12 cellular contexts compared by ENCODE assay signal in the genomic region with DNA sequence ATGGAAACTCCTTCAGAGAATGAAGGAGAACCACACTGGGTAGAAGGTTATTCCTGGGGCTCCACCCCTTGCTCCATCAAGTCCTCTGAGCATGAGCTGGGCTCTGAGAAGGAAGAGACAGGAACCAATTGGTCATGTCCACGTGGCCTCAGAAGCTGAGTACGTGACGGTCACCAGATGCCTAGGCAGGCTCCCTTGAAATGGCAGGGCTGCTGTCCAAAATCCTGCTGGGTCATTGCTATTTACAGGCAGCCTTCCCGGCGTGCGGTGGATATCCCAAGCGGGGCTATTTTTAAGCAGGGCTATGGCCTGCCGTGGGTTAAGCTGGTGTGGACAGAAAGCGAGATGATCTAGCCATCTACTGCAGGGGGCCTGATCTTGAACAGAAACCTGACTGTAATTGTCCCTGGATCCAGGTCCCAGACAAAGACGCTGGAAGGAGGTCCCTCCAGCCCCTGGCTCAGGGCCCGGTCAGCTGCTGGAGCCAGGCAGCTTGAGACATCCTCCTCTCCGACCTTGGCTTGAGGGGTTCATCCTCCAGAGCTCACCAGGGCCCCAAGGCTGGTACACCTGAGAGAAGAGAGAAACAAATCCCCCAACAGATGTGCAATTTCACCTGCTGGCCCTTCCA. TPM values are rescaled to one million over a fixed set of nuclear protein-coding genes. Genes with fewer than 3 reads are reported as not detected.
DNase-seq lines count a peak whose midpoint lies in the region; ATAC-seq and TF ChIP-seq lines count a peak whose summit lies in the region.
"Had no signal": no experiment of that assay in that cellular context is flagged by ENCODE, and none has a peak within 500 bp of the region (broad histone marks: within the 10 kb centered on the region; RNA-seq: fewer than 3 reads in every experiment).

No MANE protein-coding gene starts in this region.

- no peaks in the 10 kb centered on the region for H3K9me2 ChIP-seq in SK-N-SH

- in situ Hi-C loops in transverse colon (cut with MboI; ENCODE audit: low pct_ligation_motif_present in 1 of 4, low pct_unique_long_range_greater_than_20kb in 1 of 4, low sequenced_read_pairs in 3 of 4) = no loop called here

- no peak overlapping the region for H3K9ac ChIP-seq in NT2/D1 (ENCODE audit: insufficient read length, low read depth)
- H3K9ac ChIP-seq in SK-N-SH = no peak overlapping the region

- peaks cover 3% of the 10 kb centered on the region for H3K4me1 ChIP-seq in NT2/D1 (ENCODE audit: insufficient read depth, insufficient read length)
- peaks cover 0 to 13% (median 0%) of the 10 kb centered on the region in 4 donors for H3K4me1 ChIP-seq in transverse colon
- H3K4me1 ChIP-seq in SK-N-SH (ENCODE audit: control insufficient read depth in 1 of 2, insufficient read depth in 2 of 2, low read depth in 1 of 2, low read length in 1 of 2) = peaks cover 0 to 3% of the 10 kb centered on the region in 2 experiments; a peak in 1 of 4 replicates

- no peaks in the 10 kb centered on the region for H3K27me3 ChIP-seq in NT2/D1 (ENCODE audit: insufficient read depth, insufficient read length)
- no peaks in the 10 kb centered on the region for H3K27me3 ChIP-seq in transverse colon
- H3K27me3 ChIP-seq in SK-N-SH (ENCODE audit: insufficient read depth) = no peaks in the 10 kb centered on the region

- TF ChIP-seq EP300 in transverse colon (IDR thresholded peaks at IDR 0.05; ENCODE audit: low read depth) = no peak
- TF ChIP-seq EP300 in SK-N-SH (IDR thresholded peaks at IDR 0.05; ENCODE audit: borderline replicate concordance in 1 of 2, low read depth in 1 of 2, low read length in 1 of 2) = no peak

- no peak overlapping the region for H3K4me2 ChIP-seq in SK-N-SH

- H3K9me3 ChIP-seq in NT2/D1 (ENCODE audit: insufficient read depth, low read length) (no peaks in the 10 kb centered on the region), transverse colon (no peaks in the 10 kb centered on the region), SK-N-SH (no peaks in the 10 kb centered on the region)
- H3K9me3 ChIP-seq: mucosa of descending colon had no signal

- TF ChIP-seq POLR2A in transverse colon (IDR thresholded peaks at IDR 0.05) = no peak

- WGBS in transverse colon (ENCODE audit: low coverage in 1 of 2), 2 donors = 67% methylated on average over 12 of the region's 12 CpGs; no CpG with 5 or more reads in 1 of the 2 donors
- WGBS in SK-N-SH (ENCODE audit: low lambda C conversion rate) = 90% methylated on average over 4 of the region's 12 CpGs

- CTCF ChIA-PET in activated naive CD4-positive, alpha-beta T cell treated with anti-CD3 and anti-CD28 coated beads, Interleukin-2, amount 10 ng/mL, durations not matched to agents 7 days and 5 days (lab: Charles Lee) = no interaction called here
- CTCF ChIA-PET in SK-N-SH (lab: Yijun Ruan, JAX) = no interaction called here

- peaks cover 5% of the 10 kb centered on the region for H3K36me3 ChIP-seq in NT2/D1 (ENCODE audit: insufficient read depth, insufficient read length, low read length)
- H3K36me3 ChIP-seq in transverse colon = no peaks in the 10 kb centered on the region
- H3K36me3 ChIP-seq in SK-N-SH (replicated peaks in 1 of 2; ENCODE audit: control insufficient read depth in 1 of 2, insufficient read depth in 2 of 2, low read length in 1 of 2) = peaks cover 0 to 2% of the 10 kb centered on the region in 2 experiments

- no peak for ATAC-seq in HG03354 (IDR thresholded peaks at IDR 0.05; ENCODE audit: poor library complexity, severe bottlenecking, unreplicated experiment)
- ATAC-seq: SK-N-SH treated with all-trans-retinoic acid at 6 μM for 48 hours had no signal

- no peak for DNase-seq in NT2/D1 (ENCODE audit: low read depth, low spot score)
- DNase-seq in fibroblast of villous mesenchyme (ENCODE audit: low read depth) = peak; percentile 67
- peak; percentile 77 for DNase-seq in myocyte (ENCODE audit: low read depth)
- DNase-seq in transverse colon = peak; percentile 10
- DNase-seq in NCI-H1930 (lab: John Stamatoyannopoulos, UW) = no peak
- no peak for DNase-seq in activated naive CD4-positive, alpha-beta T cell treated with anti-CD3 and anti-CD28 coated beads, Interleukin-2, amount 10 ng/mL, durations not matched to agents 7 days and 5 days
- DNase-seq in SK-N-SH = no peak
- DNase-seq: activated T-cell treated with anti-CD3 and anti-CD28 coated beads, Interleukin-2, amount 50 U/mL, for 4 hours had no signal

- H3K4me1 Mint-ChIP-seq in activated naive CD4-positive, alpha-beta T cell treated with anti-CD3 and anti-CD28 coated beads, Interleukin-2, amount 10 ng/mL, durations not matched to agents 7 days and 5 days = peaks cover 33% of the 10 kb centered on the region

- H3K27me3 Mint-ChIP-seq in activated naive CD4-positive, alpha-beta T cell treated with anti-CD3 and anti-CD28 coated beads, Interleukin-2, amount 10 ng/mL, durations not matched to agents 7 days and 5 days = peaks cover 11% of the 10 kb centered on the region

- intact Hi-C loops in transverse colon (cut with DNase I; ENCODE audit: low total_unique reads) = no loop called here

- peaks cover 2% of the 10 kb centered on the region for H3K36me3 Mint-ChIP-seq in activated naive CD4-positive, alpha-beta T cell treated with anti-CD3 and anti-CD28 coated beads, Interleukin-2, amount 10 ng/mL, durations not matched to agents 7 days and 5 days

- no peak overlapping the region for H2AFZ ChIP-seq in SK-N-SH (ENCODE audit: low read depth)

- no peak overlapping the region for H3K27ac Mint-ChIP-seq in activated naive CD4-positive, alpha-beta T cell treated with anti-CD3 and anti-CD28 coated beads, Interleukin-2, amount 10 ng/mL, durations not matched to agents 7 days and 5 days

- H3K4me3 ChIP-seq in NT2/D1 (ENCODE audit: insufficient read length, low read depth) (peak overlapping the region; percentile 39), fibroblast of villous mesenchyme (ENCODE audit: low read depth, low read length) (peak overlapping the region; percentile 41), transverse colon (peak overlapping the region in 3 of 4 donors; percentile 13 to 42 (median 20)), SK-N-SH (ENCODE audit: low read depth in 2 of 2, low read length in 1 of 2) (no peak overlapping the region)
- H3K4me3 ChIP-seq: mucosa of descending colon had no signal

- H3F3A ChIP-seq in SK-N-SH (replicated peaks; ENCODE audit: insufficient read depth) = no peaks in the 10 kb centered on the region

- TF ChIP-seq CTCF in fibroblast of villous mesenchyme (IDR thresholded peaks at IDR 0.05; ENCODE audit: insufficient read depth, low read depth, low read length) (no peak), transverse colon (IDR thresholded peaks at IDR 0.05) (no peak), SK-N-SH (IDR thresholded peaks at IDR 0.05) (no peak)

- no peak for TF ChIP-seq RAD21 in SK-N-SH (IDR thresholded peaks at IDR 0.05; ENCODE audit: low read length)

- POLR2A ChIA-PET in SK-N-SH (lab: Yijun Ruan, JAX) = no interaction called here

- no peak overlapping the region for H3K4me3 Mint-ChIP-seq in activated naive CD4-positive, alpha-beta T cell treated with anti-CD3 and anti-CD28 coated beads, Interleukin-2, amount 10 ng/mL, durations not matched to agents 7 days and 5 days
- H3K4me3 Mint-ChIP-seq: activated T-cell treated with anti-CD3 and anti-CD28 coated beads, Interleukin-2, amount 50 U/mL, for 4 hours had no signal

- no peaks in the 10 kb centered on the region for H3K9me3 Mint-ChIP-seq in activated naive CD4-positive, alpha-beta T cell treated with anti-CD3 and anti-CD28 coated beads, Interleukin-2, amount 10 ng/mL, durations not matched to agents 7 days and 5 days
- H3K9me3 Mint-ChIP-seq: activated T-cell treated with anti-CD3 and anti-CD28 coated beads, Interleukin-2, amount 50 U/mL, for 4 hours had no signal

- no peaks in the 10 kb centered on the region for H3K79me2 ChIP-seq in SK-N-SH (ENCODE audit: insufficient read depth)

- H3K27ac ChIP-seq in transverse colon = peak overlapping the region; percentile 30 to 55 (median 40)
- H3K27ac ChIP-seq in SK-N-SH (ENCODE audit: low read depth in 2 of 2, low read length in 1 of 2) = no peak overlapping the region; a peak in 1 of 4 replicates

- H4K20me1 ChIP-seq in SK-N-SH (ENCODE audit: insufficient read depth) = no peaks in the 10 kb centered on the region

TF ChIP-seq in SK-N-SH, 30 proteins besides CTCF, POLR2A, EP300 and RAD21:
- TF ChIP-seq GABPA (IDR thresholded peaks at IDR 0.05; ENCODE audit: low read depth) = no peak

RNA-seq across cellular contexts. Expression of gene CKMT2, which starts 0.6 kb away (rescaled TPM):
- total RNA-seq in fibroblast of villous mesenchyme (0.43 and 0.97 TPM in 2 replicates), myocyte (1.7 and 5.8 TPM in 2 replicates), transverse colon (10 to 100 TPM in 1 of 4 donors, 1 to 10 TPM in 2, under 1 TPM in 1; 0.79 to 17.1 (median 5.1) TPM)
- polyA plus RNA-seq in myocyte (2012) = 2.8 TPM
- not detected in 2 replicates for polyA plus RNA-seq in SK-N-SH (2012; rRNA removed)
- not detected in 2 replicates for polyA plus RNA-seq in SK-N-SH (2012; cell fraction: cytosol; rRNA removed)
- polyA plus RNA-seq in SK-N-SH (2012; cell fraction: nucleus; rRNA removed) = not detected in 2 replicates
- total RNA-seq: activated T-cell treated with anti-CD3 and anti-CD28 coated beads, Interleukin-2, amount 50 U/mL, for 4 hours; endothelial cell of umbilical vein had no signal
- polyA plus RNA-seq: endothelial cell of umbilical vein had no signal

Comparison
In these comparisons a context has a peak if more than half of its experiments do, and no peak if none do; other contexts are left out.
1. DNase-seq: peak in fibroblast of villous mesenchyme (single experiment), myocyte (single experiment) and transverse colon (single experiment); none in NT2/D1 (single experiment), NCI-H1930 (0 of 2), activated naive CD4-positive, alpha-beta T cell treated with anti-CD3 and anti-CD28 coated beads, Interleukin-2, amount 10 ng/mL, durations not matched to agents 7 days and 5 days (single experiment) and SK-N-SH (single experiment).
2. H3K4me3 ChIP-seq: peak in NT2/D1 (single experiment), fibroblast of villous mesenchyme (single experiment) and transverse colon (3 of 4); none in SK-N-SH (0 of 2).
3. H3K27ac ChIP-seq: peak in transverse colon (4 of 4); none in SK-N-SH (0 of 2).